ENCODE assay signal across 32 cellular contexts in the genomic region with DNA sequence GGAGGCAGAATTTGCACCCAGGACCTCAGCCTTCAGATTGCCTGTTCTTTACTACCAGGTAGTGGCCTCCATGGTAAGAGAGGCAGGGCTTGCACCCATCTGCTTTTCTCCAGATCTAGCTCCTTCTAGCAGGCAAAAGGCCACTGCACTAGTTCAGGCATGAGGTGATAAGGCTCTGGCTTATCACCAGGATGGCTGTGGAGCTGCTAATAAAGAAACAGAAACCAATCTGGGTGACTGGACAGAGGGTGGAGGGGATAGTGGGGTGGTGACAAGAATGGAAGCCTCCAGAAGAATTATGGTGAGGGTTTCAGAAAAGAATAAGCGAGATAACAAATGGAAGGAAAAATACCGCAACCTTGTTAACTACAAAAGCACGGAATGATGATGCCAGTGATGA. TPM values are rescaled to one million over a fixed set of nuclear protein-coding genes. Genes with fewer than 3 reads are reported as not detected.
"Had no signal": no experiment of that assay in that cellular context is flagged by ENCODE, and none has a peak within 500 bp of the region (broad histone marks: within the 10 kb centered on the region; RNA-seq: fewer than 3 reads in every experiment).

No MANE protein-coding gene starts in this region.

- H3K9me3 ChIP-seq: adrenal gland, body of pancreas, colonic mucosa, gastrocnemius medialis, right atrium auricular region, thoracic aorta, upper lobe of left lung, vagina had no signal

- H3K27ac ChIP-seq: body of pancreas, cardiac muscle cell, gastrocnemius medialis, parathyroid adenoma, right atrium auricular region, thoracic aorta, upper lobe of left lung, vagina had no signal

- H3K4me3 ChIP-seq: adrenal gland, body of pancreas, cardiac muscle cell, colonic mucosa, gastrocnemius medialis, right atrium auricular region, thoracic aorta, upper lobe of left lung, vagina had no signal

- H3K9ac ChIP-seq: parathyroid adenoma had no signal

- DNase-seq: activated CD4-positive, alpha-beta T cell treated with anti-CD3 and anti-CD28 coated beads for 4 hours; activated CD4-positive, alpha-beta T cell treated with anti-CD3 and anti-CD28 coated beads, Interleukin-2, amount 50 U/mL, for 48 hours; activated CD8-positive, alpha-beta memory T cell treated with anti-CD3 and anti-CD28 coated beads for 24 hours; activated CD8-positive, alpha-beta memory T cell treated with anti-CD3 and anti-CD28 coated beads, Interleukin-2, amount 50 U/mL, for 4 hours; activated effector memory CD4-positive, alpha-beta T cell treated with anti-CD3 and anti-CD28 coated beads, Interleukin-2, amount 50 U/mL, for 16 hours; activated naive CD4-positive, alpha-beta T cell treated with anti-CD3 and anti-CD28 coated beads for 36 hours; activated naive CD8-positive, alpha-beta T cell treated with anti-CD3 and anti-CD28 coated beads for 36 hours; activated T-cell treated with anti-CD3 and anti-CD28 coated beads, Interleukin-2, amount 50 U/mL, for 1 hour; aorta; body of pancreas; cerebellar nuclear complex; colonic mucosa; effector CD8-positive, alpha-beta T cell; gastrocnemius medialis; glutamatergic neuron; islet precursor cell; left ventricle myocardium superior; midbrain; naive thymus-derived CD8-positive, alpha-beta T cell; nucleus accumbens; stimulated activated naive CD4-positive, alpha-beta T cell treated with Interleukin-2 at 50 U/mL for 16 hours; SW 1271; T1000; upper lobe of left lung had no signal

- H3K4me1 ChIP-seq: body of pancreas, gastrocnemius medialis, right atrium auricular region, upper lobe of left lung had no signal

- H3K36me3 ChIP-seq: adrenal gland, cardiac muscle cell, colonic mucosa, gastrocnemius medialis, right atrium auricular region, thoracic aorta, upper lobe of left lung, vagina had no signal

- ATAC-seq: body of pancreas; gastrocnemius medialis; left ventricle myocardium superior; naive thymus-derived CD8-positive, alpha-beta T cell had no signal

- H3K27me3 ChIP-seq: adrenal gland, body of pancreas, cardiac muscle cell, colonic mucosa, gastrocnemius medialis, right atrium auricular region, upper lobe of left lung, vagina had no signal

- H2AFZ ChIP-seq: parathyroid adenoma had no signal

RNA-seq across cellular contexts. Expression of a gene that starts 38.9 kb away (rescaled TPM):
- total RNA-seq: dermis microvascular lymphatic vessel endothelial cell, pulmonary artery endothelial cell had no signal

RNA-seq across cellular contexts. Expression of a gene that starts 49.9 kb away (rescaled TPM):
- total RNA-seq: dermis microvascular lymphatic vessel endothelial cell had no signal
